8 cellular contexts compared by ENCODE assay signal in genomic region chr1:94463765-94464330, GRCh38. TPM values are rescaled to one million over a fixed set of nuclear protein-coding genes. Genes with fewer than 3 reads are reported as not detected.
DNase-seq lines count a peak whose midpoint lies in the region; ATAC-seq lines count a peak whose summit lies in the region.

No MANE protein-coding gene starts in this region.

- H3K27ac Mint-ChIP-seq in effector memory CD8-positive, alpha-beta T cell = no peak overlapping the region
- H3K27ac Mint-ChIP-seq in activated T-helper 2 cell treated with anti-CD3 and anti-CD28 coated beads, Interferon-gamma antibody, Interleukin-2, Interleukin-4, amounts not matched to agents 10 μg/mL and 5 μg/mL and 100 μg/mL, durations not matched to agents 14 hours and 24 hours and 36 hours = no peak overlapping the region

- peak; percentile 54 for DNase-seq in Daoy (ENCODE audit: low read depth)
- DNase-seq in OCI-M1 (lab: John Stamatoyannopoulos, UW) = peak; percentile 70
- DNase-seq in effector memory CD8-positive, alpha-beta T cell = peak; percentile 1 to 7 (median 3)
- peak; percentile 44 for DNase-seq in midbrain (lab: John Stamatoyannopoulos, UW)
- no peak for DNase-seq in activated T-helper 2 cell treated with anti-CD3 and anti-CD28 coated beads, Interferon-gamma antibody, Interleukin-2, Interleukin-4, amounts not matched to agents 10 μg/mL and 5 μg/mL and 100 μg/mL, durations not matched to agents 14 hours and 24 hours and 36 hours (ENCODE audit: low spot score)

- intact Hi-C loops in activated T-helper 2 cell treated with anti-CD3 and anti-CD28 coated beads, Interferon-gamma antibody, Interleukin-2, Interleukin-4, amounts not matched to agents 10 μg/mL and 5 μg/mL and 100 μg/mL, durations not matched to agents 14 hours and 24 hours and 36 hours (cut with micrococcal nuclease) = loop anchor here (2.0 to 5.0 kb wide), 4 partner anchors 127 to 427 kb away; partner anchors contain the start of gene ARHGAP29

- H3K4me1 Mint-ChIP-seq in effector memory CD8-positive, alpha-beta T cell (ENCODE audit: low read depth in 2 of 2) = peaks cover 5% of the 10 kb centered on the region in 2 donors
- H3K4me1 Mint-ChIP-seq in activated T-helper 2 cell treated with anti-CD3 and anti-CD28 coated beads, Interferon-gamma antibody, Interleukin-2, Interleukin-4, amounts not matched to agents 10 μg/mL and 5 μg/mL and 100 μg/mL, durations not matched to agents 14 hours and 24 hours and 36 hours (ENCODE audit: low read depth) = peaks cover 7% of the 10 kb centered on the region

- no peaks in the 10 kb centered on the region for H3K9me3 Mint-ChIP-seq in effector memory CD8-positive, alpha-beta T cell
- H3K9me3 Mint-ChIP-seq in activated T-helper 2 cell treated with anti-CD3 and anti-CD28 coated beads, Interferon-gamma antibody, Interleukin-2, Interleukin-4, amounts not matched to agents 10 μg/mL and 5 μg/mL and 100 μg/mL, durations not matched to agents 14 hours and 24 hours and 36 hours = no peaks in the 10 kb centered on the region

- no peaks in the 10 kb centered on the region for H3K27me3 Mint-ChIP-seq in effector memory CD8-positive, alpha-beta T cell
- no peaks in the 10 kb centered on the region for H3K27me3 Mint-ChIP-seq in activated T-helper 2 cell treated with anti-CD3 and anti-CD28 coated beads, Interferon-gamma antibody, Interleukin-2, Interleukin-4, amounts not matched to agents 10 μg/mL and 5 μg/mL and 100 μg/mL, durations not matched to agents 14 hours and 24 hours and 36 hours (ENCODE audit: low read depth)

- ATAC-seq in HG02798 (IDR thresholded peaks at IDR 0.05; ENCODE audit: poor library complexity, unreplicated experiment) (peak; percentile 53), GM18502 (IDR thresholded peaks at IDR 0.05; ENCODE audit: poor library complexity, unreplicated experiment) (no peak), GM19455 (IDR thresholded peaks at IDR 0.05; ENCODE audit: unreplicated experiment) (no peak)
- peak; percentile 32 for ATAC-seq in effector memory CD8-positive, alpha-beta T cell (replicated peaks)

- H3K36me3 Mint-ChIP-seq in effector memory CD8-positive, alpha-beta T cell (ENCODE audit: insufficient read depth) = peaks cover 32% of the 10 kb centered on the region
- H3K36me3 Mint-ChIP-seq in activated T-helper 2 cell treated with anti-CD3 and anti-CD28 coated beads, Interferon-gamma antibody, Interleukin-2, Interleukin-4, amounts not matched to agents 10 μg/mL and 5 μg/mL and 100 μg/mL, durations not matched to agents 14 hours and 24 hours and 36 hours (ENCODE audit: low read depth) = peaks cover 24% of the 10 kb centered on the region

- no peak overlapping the region for H3K4me3 Mint-ChIP-seq in effector memory CD8-positive, alpha-beta T cell
- H3K4me3 Mint-ChIP-seq in activated T-helper 2 cell treated with anti-CD3 and anti-CD28 coated beads, Interferon-gamma antibody, Interleukin-2, Interleukin-4, amounts not matched to agents 10 μg/mL and 5 μg/mL and 100 μg/mL, durations not matched to agents 14 hours and 24 hours and 36 hours (ENCODE audit: low read depth) = no peak overlapping the region

RNA-seq across cellular contexts. Expression of gene ABCD3, which starts 45.7 kb away (rescaled TPM):
- 92.3 and 121 TPM in 2 replicates for total RNA-seq in Daoy (2014; rRNA removed; shearing (Covaris generic))
- 61.4 and 63.5 TPM in 2 replicates for total RNA-seq in activated T-helper 2 cell treated with anti-CD3 and anti-CD28 coated beads, Interferon-gamma antibody, Interleukin-2, Interleukin-4, amounts not matched to agents 10 μg/mL and 5 μg/mL and 100 μg/mL, durations not matched to agents 14 hours and 24 hours and 36 hours

Comparison
In these comparisons a context has a peak if more than half of its experiments do, and no peak if none do; other contexts are left out.
1. ATAC-seq: peak in HG02798 (single experiment) and effector memory CD8-positive, alpha-beta T cell (single experiment); none in GM18502 (single experiment) and GM19455 (single experiment).